ENCODE assay signal across 8 cellular contexts in the genomic region with DNA sequence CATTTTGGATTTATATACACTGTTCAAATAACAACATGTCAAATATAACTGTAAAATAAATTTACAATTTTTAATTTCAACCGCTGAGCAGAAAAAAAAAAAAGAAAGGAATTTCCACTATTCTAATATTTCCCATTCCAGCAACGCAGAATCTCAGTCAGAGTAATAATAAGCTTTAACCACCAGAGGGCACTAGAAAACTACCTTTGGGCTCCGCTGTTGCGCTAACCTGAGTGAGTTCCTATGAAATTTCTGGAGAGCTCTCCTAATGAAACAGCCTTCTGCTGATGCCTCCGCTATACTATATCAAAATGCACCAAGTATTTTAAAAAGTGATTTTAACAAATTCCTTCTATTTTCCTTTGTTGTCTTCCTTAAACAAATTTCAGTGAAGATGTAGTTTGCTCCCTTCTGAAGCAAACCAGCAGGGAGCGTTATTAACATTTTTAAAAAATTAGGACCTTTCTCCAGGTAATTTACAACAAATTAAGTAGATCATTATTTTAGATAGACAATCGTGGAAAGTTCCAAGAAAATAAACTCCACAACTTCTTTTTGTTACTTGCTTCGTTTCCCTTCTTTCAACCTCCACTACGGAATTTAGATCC. TPM values are rescaled to one million over a fixed set of nuclear protein-coding genes. Genes with fewer than 3 reads are reported as not detected.
DNase-seq lines count a peak whose midpoint lies in the region; ATAC-seq and TF ChIP-seq lines count a peak whose summit lies in the region.

No MANE protein-coding gene starts in this region.

- no peaks in the 10 kb centered on the region for H4K20me1 ChIP-seq in fibroblast of lung (ENCODE audit: control insufficient read depth, extremely low read depth, insufficient read depth, low read length)

- H3K9me3 ChIP-seq in CD8-positive, alpha-beta memory T cell (ENCODE audit: low read length) = no peaks in the 10 kb centered on the region
- H3K9me3 ChIP-seq in WERI-Rb-1 (ENCODE audit: severe bottlenecking) (no peaks in the 10 kb centered on the region), fibroblast of lung (ENCODE audit: control insufficient read depth, insufficient read depth, low read depth, low read length) (no peaks in the 10 kb centered on the region)

- H3K27ac Mint-ChIP-seq in CD8-positive, alpha-beta memory T cell = no peak overlapping the region
- H3K27ac Mint-ChIP-seq in nephron progenitor cell = no peak overlapping the region

- H3K27ac ChIP-seq in CD8-positive, alpha-beta memory T cell (ENCODE audit: low read depth, low read length) = no peak overlapping the region
- H3K27ac ChIP-seq in WERI-Rb-1 = no peak overlapping the region
- H3K27ac ChIP-seq in fibroblast of lung (ENCODE audit: insufficient read depth, low read length) = no peak overlapping the region

- POLR2A ChIA-PET in CD8-positive, alpha-beta memory T cell (lab: Charles Lee) = interaction anchor here (0.7 kb wide), 1 partner anchor 713 kb away, joined by 3 read pairs; no protein-coding TSS in a partner anchor

- H3K9ac ChIP-seq in fibroblast of lung (ENCODE audit: insufficient read depth, low read length) = no peak overlapping the region

- peaks cover 2 to 11% (median 10%) of the 10 kb centered on the region in 3 donors for H3K4me1 Mint-ChIP-seq in CD8-positive, alpha-beta memory T cell
- H3K4me1 Mint-ChIP-seq in nephron progenitor cell = peaks cover 5% of the 10 kb centered on the region

- no peak overlapping the region for H3K4me2 ChIP-seq in fibroblast of lung (ENCODE audit: extremely low read depth, insufficient read depth, low read length)

- H3K79me2 ChIP-seq in fibroblast of lung (ENCODE audit: control insufficient read depth, insufficient read depth, low read length) = no peaks in the 10 kb centered on the region

- peaks cover 4% of the 10 kb centered on the region in 2 donors for H3K27me3 Mint-ChIP-seq in CD8-positive, alpha-beta memory T cell
- no peaks in the 10 kb centered on the region for H3K27me3 Mint-ChIP-seq in nephron progenitor cell (ENCODE audit: low read depth, poor library complexity)

- no peak overlapping the region for H2AFZ ChIP-seq in fibroblast of lung (ENCODE audit: low read length)

- H3K9me3 Mint-ChIP-seq in CD8-positive, alpha-beta memory T cell = no peaks in the 10 kb centered on the region
- H3K9me3 Mint-ChIP-seq in nephron progenitor cell = no peaks in the 10 kb centered on the region

- no peaks in the 10 kb centered on the region for H3K4me1 ChIP-seq in CD8-positive, alpha-beta memory T cell (ENCODE audit: insufficient read depth, low read length)
- H3K4me1 ChIP-seq in fibroblast of lung (ENCODE audit: control insufficient read depth, extremely low read depth, insufficient read depth, low read length) = peaks cover 11% of the 10 kb centered on the region

- TF ChIP-seq CTCF in WERI-Rb-1 (IDR thresholded peaks at IDR 0.05; ENCODE audit: low read depth, low read length) (peak; percentile 52), fibroblast of lung (conservative IDR thresholded peaks at IDR 0.05 in 1 of 2, IDR thresholded peaks at IDR 0.05 in 1 of 2; ENCODE audit: low read depth in 1 of 2, low read length in 2 of 2) (peak; percentile 65 to 68), nephron progenitor cell (IDR thresholded peaks at IDR 0.05) (peak; percentile 83)

- DNase-seq in CD8-positive, alpha-beta memory T cell = peak in 4 of 5 donors; percentile 14 to 56 (median 54)
- DNase-seq in NCI-H2029 (lab: John Stamatoyannopoulos, UW) (peak; percentile 45), WERI-Rb-1 (peak; percentile 28), fibroblast of lung (ENCODE audit: low read depth in 2 of 2) (peak; percentile 33 to 63), nephron progenitor cell (peak; percentile 31)

- H3K27me3 ChIP-seq in CD8-positive, alpha-beta memory T cell (ENCODE audit: insufficient read depth, low read length, poor library complexity, severe bottlenecking) = no peaks in the 10 kb centered on the region
- H3K27me3 ChIP-seq in WERI-Rb-1 (ENCODE audit: insufficient read depth, low read depth, severe bottlenecking) = no peaks in the 10 kb centered on the region
- no peaks in the 10 kb centered on the region for H3K27me3 ChIP-seq in fibroblast of lung (ENCODE audit: control insufficient read depth, insufficient read depth, low read length)

- no peak overlapping the region for H3K4me3 ChIP-seq in CD8-positive, alpha-beta memory T cell (ENCODE audit: low read length)
- no peak overlapping the region for H3K4me3 ChIP-seq in WERI-Rb-1 (ENCODE audit: low read depth, low read length)
- H3K4me3 ChIP-seq in fibroblast of lung (replicated peaks in 1 of 4; ENCODE audit: control extremely low read depth in 1 of 4, insufficient read depth in 1 of 4, low read depth in 3 of 4, low read length in 4 of 4) = no peak overlapping the region

- H3K36me3 ChIP-seq in CD8-positive, alpha-beta memory T cell (ENCODE audit: insufficient read depth, low read length) = no peaks in the 10 kb centered on the region
- H3K36me3 ChIP-seq in WERI-Rb-1 (no peaks in the 10 kb centered on the region), fibroblast of lung (ENCODE audit: control insufficient read depth, insufficient read depth, low read length) (no peaks in the 10 kb centered on the region)

- CTCF ChIA-PET in CD8-positive, alpha-beta memory T cell (lab: Charles Lee) = interaction anchor here (0.7 to 4.9 kb wide), 41 partner anchors 8 to 1451 kb away, joined by 3 to 59 read pairs (median 4); a partner anchor contains a TSS

- peak; percentile 75 for ATAC-seq in GM18519 (IDR thresholded peaks at IDR 0.05; ENCODE audit: low FRiP score, unreplicated experiment)
- peak; percentile 70 for ATAC-seq in HG02970 (IDR thresholded peaks at IDR 0.05; ENCODE audit: low FRiP score, unreplicated experiment)
- no peak for ATAC-seq in GM21576 (IDR thresholded peaks at IDR 0.05; ENCODE audit: unreplicated experiment)

- H3K4me3 Mint-ChIP-seq in CD8-positive, alpha-beta memory T cell = no peak overlapping the region
- H3K4me3 Mint-ChIP-seq in nephron progenitor cell = no peak overlapping the region

- no peaks in the 10 kb centered on the region for H3K36me3 Mint-ChIP-seq in CD8-positive, alpha-beta memory T cell
- H3K36me3 Mint-ChIP-seq in nephron progenitor cell (ENCODE audit: low read depth) = no peaks in the 10 kb centered on the region

RNA-seq across cellular contexts. Expression of a gene that starts 23.0 kb away (rescaled TPM):
- under 1 TPM; 0.42 to 0.64 TPM for total RNA-seq in CD8-positive, alpha-beta memory T cell
- polyA plus RNA-seq in CD8-positive, alpha-beta memory T cell = 0.20 TPM
- total RNA-seq in fibroblast of lung = 0.17 TPM in 1 of 2 replicates, not detected in the other
- polyA plus RNA-seq in fibroblast of lung = not detected in 2 replicates
- polyA plus RNA-seq in fibroblast of lung (2012) = 0.03 and 0.07 TPM in 2 replicates
- not detected in 2 replicates for polyA minus RNA-seq in fibroblast of lung (ENCODE audit: low replicate concordance)

RNA-seq across cellular contexts. Expression of a gene that starts 45.1 kb away (rescaled TPM):
- total RNA-seq in CD8-positive, alpha-beta memory T cell = not detected
- not detected for polyA plus RNA-seq in CD8-positive, alpha-beta memory T cell
- total RNA-seq in fibroblast of lung = 32.4 and 199 TPM in 2 replicates
- polyA plus RNA-seq in fibroblast of lung = 51.5 and 63.7 TPM in 2 replicates
- 42.5 and 54.5 TPM in 2 replicates for polyA plus RNA-seq in fibroblast of lung (2012)
- polyA minus RNA-seq in fibroblast of lung (ENCODE audit: low replicate concordance) = 12.8 and 17.8 TPM in 2 replicates

Comparison
In these comparisons a context has a peak if more than half of its experiments do, and no peak if none do; other contexts are left out.
1. RNA of a gene that starts 45.1 kb away (total RNA-seq): 32.4 to 199 TPM in fibroblast of lung; not detected in CD8-positive, alpha-beta memory T cell; every median in the first group is over 10 times any median in the second.
2. Peak in every context shown above with its lines, with median percentiles within 50 percentile points of each other: DNase-seq and CTCF ChIP-seq.